Comparison of ENCODE assay signal across 9 cellular contexts in the genomic region with DNA sequence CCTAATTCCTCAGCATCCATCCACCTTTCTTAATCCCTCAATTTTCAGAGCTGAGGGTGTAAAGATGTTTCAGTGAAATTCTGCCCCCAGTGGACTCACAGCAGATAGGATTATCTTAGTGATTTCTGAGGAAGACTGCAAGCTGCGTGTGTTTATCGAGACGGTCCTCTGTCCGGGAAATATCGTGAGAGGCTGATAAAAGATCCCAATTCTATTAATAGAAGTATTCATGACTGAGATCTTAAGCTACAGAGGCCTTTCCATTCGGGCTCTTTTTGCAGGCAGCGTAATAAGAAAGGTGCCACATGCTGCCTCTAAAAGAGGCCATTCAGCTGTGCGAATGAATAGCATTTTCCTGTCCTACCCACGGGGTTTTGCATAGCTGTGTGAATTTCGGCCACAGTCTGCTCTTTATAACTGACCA.
A peak's percentile ranks its signal among the peaks of the same experiment; 100 is the strongest.
DNase-seq lines count a peak whose midpoint lies in the region; ATAC-seq and TF ChIP-seq lines count a peak whose summit lies in the region.
"Had no signal": no experiment of that assay in that cellular context is flagged by ENCODE, and none has a peak within 500 bp of the region (broad histone marks: within the 10 kb centered on the region; RNA-seq: fewer than 3 reads in every experiment).

No MANE protein-coding gene starts in this region.

- H3K27ac ChIP-seq in HEK293 (ENCODE audit: extremely low read depth, low read depth, low read length), result peak overlapping the region; percentile 20; the same call in 1 of the 2 replicates
- H3K27ac ChIP-seq in lower lobe of right lung, result no peak overlapping the region

- H3K9me3 Mint-ChIP-seq in WTC11, result no peaks in the 10 kb centered on the region
- no peaks in the 10 kb centered on the region for H3K9me3 Mint-ChIP-seq in activated CD4-positive, alpha-beta T cell treated with anti-CD3 and anti-CD28 coated beads, Interleukin-2, amount 10 ng/mL, durations not matched to agents 24 days and 14 days
- H3K9me3 Mint-ChIP-seq: activated B cell treated with CpG ODN at 0.5 μM for 24 hours had no signal

- H3K36me3 Mint-ChIP-seq in WTC11, result no peaks in the 10 kb centered on the region
- H3K36me3 Mint-ChIP-seq in activated CD4-positive, alpha-beta T cell treated with anti-CD3 and anti-CD28 coated beads, Interleukin-2, amount 10 ng/mL, durations not matched to agents 24 days and 14 days (ENCODE audit: low read depth), result no peaks in the 10 kb centered on the region

- H3K4me1 Mint-ChIP-seq in WTC11, result peaks cover 26% of the 10 kb centered on the region
- peaks cover 40% of the 10 kb centered on the region for H3K4me1 Mint-ChIP-seq in activated CD4-positive, alpha-beta T cell treated with anti-CD3 and anti-CD28 coated beads, Interleukin-2, amount 10 ng/mL, durations not matched to agents 24 days and 14 days

- H3K4me3 ChIP-seq in BE2C (ENCODE audit: low read depth, low read length) (peak overlapping the region; percentile 45), HEK293 (ENCODE audit: low read depth, low read length) (no peak overlapping the region), lower lobe of right lung (no peak overlapping the region), MG63 (no peak overlapping the region)

- no peak overlapping the region for H3K4me3 Mint-ChIP-seq in WTC11
- no peak overlapping the region for H3K4me3 Mint-ChIP-seq in activated CD4-positive, alpha-beta T cell treated with anti-CD3 and anti-CD28 coated beads, Interleukin-2, amount 10 ng/mL, durations not matched to agents 24 days and 14 days
- H3K4me3 Mint-ChIP-seq: activated B cell treated with CpG ODN at 0.5 μM for 24 hours had no signal

- DNase-seq in BE2C, result no peak
- no peak for DNase-seq in WTC11 (ENCODE audit: low spot score)
- no peak for DNase-seq in lower lobe of right lung
- no peak for DNase-seq in activated CD4-positive, alpha-beta T cell treated with anti-CD3 and anti-CD28 coated beads, Interleukin-2, amount 10 ng/mL, durations not matched to agents 24 days and 14 days
- DNase-seq in MG63, result no peak
- DNase-seq: activated B cell treated with CpG ODN at 0.5 μM for 24 hours had no signal

- TF ChIP-seq CTCF in BE2C (IDR thresholded peaks at IDR 0.05; ENCODE audit: low read depth, low read length) (peak; percentile 58), HEK293 (tag by site-specific recombination; IDR thresholded peaks at IDR 0.05) (peak; percentile 37; the same call in 1 of the 2 replicates), WTC11 (IDR thresholded peaks at IDR 0.05) (no peak), lower lobe of right lung (IDR thresholded peaks at IDR 0.05) (peak; percentile 14)

- peaks cover 10% of the 10 kb centered on the region; the same call in 1 of the 2 replicates for H3K4me1 ChIP-seq in BE2C
- peaks cover 3% of the 10 kb centered on the region; the same call in 1 of the 2 replicates for H3K4me1 ChIP-seq in HEK293 (ENCODE audit: control insufficient read depth, insufficient read depth, low read length)
- H3K4me1 ChIP-seq in lower lobe of right lung, result peaks cover 18% of the 10 kb centered on the region

- H3K27ac Mint-ChIP-seq in WTC11, result peak overlapping the region; percentile 39; the same call in 1 of the 2 replicates
- no peak overlapping the region for H3K27ac Mint-ChIP-seq in activated CD4-positive, alpha-beta T cell treated with anti-CD3 and anti-CD28 coated beads, Interleukin-2, amount 10 ng/mL, durations not matched to agents 24 days and 14 days
- H3K27ac Mint-ChIP-seq: activated B cell treated with CpG ODN at 0.5 μM for 24 hours had no signal

- H3K36me3 ChIP-seq in BE2C, result no peaks in the 10 kb centered on the region
- no peaks in the 10 kb centered on the region for H3K36me3 ChIP-seq in HEK293 (ENCODE audit: control insufficient read depth in 2 of 2, insufficient read depth in 1 of 2, low read length in 2 of 2)
- H3K36me3 ChIP-seq in lower lobe of right lung, result peaks cover 19% of the 10 kb centered on the region
- no peaks in the 10 kb centered on the region for H3K36me3 ChIP-seq in MG63

- H3K27me3 ChIP-seq in BE2C (no peaks in the 10 kb centered on the region; the same call in 1 of the 2 replicates), lower lobe of right lung (ENCODE audit: low read depth) (no peaks in the 10 kb centered on the region), MG63 (no peaks in the 10 kb centered on the region)

- POLR2A ChIA-PET in HEK293 (lab: Yijun Ruan, JAX) (no interaction called here), WTC11 (lab: Charles Lee) (no interaction called here)

- CTCF ChIA-PET in HEK293 (lab: Yijun Ruan, JAX) (interaction anchor here (0.5 to 7.3 kb wide), 38 partner anchors 8 to 1401 kb away, joined by 3 to 113 read pairs (median 3); no protein-coding TSS in a partner anchor), WTC11 (lab: Charles Lee) (interaction anchor here (0.6 to 3.1 kb wide), 22 partner anchors 10 to 1859 kb away, joined by 3 to 28 read pairs (median 4); no protein-coding TSS in a partner anchor)

- intact Hi-C loops in lower lobe of right lung (cut with DNase I), result no loop called here
- intact Hi-C loops in activated CD4-positive, alpha-beta T cell treated with anti-CD3 and anti-CD28 coated beads, Interleukin-2, amount 10 ng/mL, durations not matched to agents 24 days and 14 days (cut with micrococcal nuclease), result no loop called here

- H3K9me3 ChIP-seq in BE2C (no peaks in the 10 kb centered on the region), HEK293 (ENCODE audit: control insufficient read depth, insufficient read depth, low read depth, low read length) (no peaks in the 10 kb centered on the region), lower lobe of right lung (no peaks in the 10 kb centered on the region), MG63 (no peaks in the 10 kb centered on the region)

- ATAC-seq in WTC11, result peak; percentile 53
- ATAC-seq in lower lobe of right lung, result no peak
- no peak for ATAC-seq in HG02571 (IDR thresholded peaks at IDR 0.05; ENCODE audit: unreplicated experiment)
- ATAC-seq in GM21825 (IDR thresholded peaks at IDR 0.05; ENCODE audit: unreplicated experiment), result no peak

- H3K27me3 Mint-ChIP-seq in WTC11 (ENCODE audit: low read depth), result no peaks in the 10 kb centered on the region
- H3K27me3 Mint-ChIP-seq in activated CD4-positive, alpha-beta T cell treated with anti-CD3 and anti-CD28 coated beads, Interleukin-2, amount 10 ng/mL, durations not matched to agents 24 days and 14 days, result no peaks in the 10 kb centered on the region
- H3K27me3 Mint-ChIP-seq: activated B cell treated with CpG ODN at 0.5 μM for 24 hours had no signal

TF ChIP-seq in HEK293, 187 proteins besides CTCF, POLR2A, EP300 and RAD21:
- no peak for TF ChIP-seq BCL11B (tag by site-specific recombination; IDR thresholded peaks at IDR 0.05; ENCODE audit: low read depth)
- 0 out of 2 replicates have a peak, but pooled peaks have one; percentile 5 for TF ChIP-seq ZNF513 (tag by site-specific recombination; IDR thresholded peaks at IDR 0.05)
- TF ChIP-seq ZNF335 (tag by site-specific recombination; conservative IDR thresholded peaks at IDR 0.05), result peak; percentile 40
- TF ChIP-seq ZNF704 (tag by site-specific recombination; IDR thresholded peaks at IDR 0.05), result no peak

TF ChIP-seq in WTC11, 78 proteins besides CTCF, POLR2A, EP300 and RAD21:
- TF ChIP-seq MXD4 (CRISPR knock-in tag; IDR thresholded peaks at IDR 0.05; ENCODE audit: borderline replicate concordance) (no peak), NFYB (CRISPR knock-in tag; conservative IDR thresholded peaks at IDR 0.05; ENCODE audit: low read depth) (no peak), NR3C1 (CRISPR knock-in tag; conservative IDR thresholded peaks at IDR 0.05; ENCODE audit: low read depth) (no peak), TEAD4 (CRISPR knock-in tag; IDR thresholded peaks at IDR 0.05) (no peak), FOXP1 (CRISPR knock-in tag; IDR thresholded peaks at IDR 0.05; ENCODE audit: borderline replicate concordance) (no peak), TP53 (CRISPR knock-in tag; IDR thresholded peaks at IDR 0.05) (no peak), AR (CRISPR knock-in tag; IDR thresholded peaks at IDR 0.05) (no peak)
- TF ChIP-seq, protein P1, sequence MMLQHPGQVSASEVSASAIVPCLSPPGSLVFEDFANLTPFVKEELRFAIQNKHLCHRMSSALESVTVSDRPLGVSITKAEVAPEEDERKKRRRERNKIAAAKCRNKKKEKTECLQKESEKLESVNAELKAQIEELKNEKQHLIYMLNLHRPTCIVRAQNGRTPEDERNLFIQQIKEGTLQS (CRISPR knock-in tag; conservative IDR thresholded peaks at IDR 0.05), result no peak
